12 cellular contexts compared by ENCODE assay signal in genomic region chr2:144996225-144996795, GRCh38.
DNase-seq lines count a peak whose midpoint lies in the region; ATAC-seq and TF ChIP-seq lines count a peak whose summit lies in the region.
"Had no signal": no experiment of that assay in that cellular context is flagged by ENCODE, and none has a peak within 500 bp of the region (broad histone marks: within the 10 kb centered on the region; RNA-seq: fewer than 3 reads in every experiment).

No MANE protein-coding gene starts in this region.

- H3K27me3 ChIP-seq in SJSA1 (replicated peaks): no peaks in the 10 kb centered on the region
- H3K27me3 ChIP-seq in fibroblast of lung (ENCODE audit: control insufficient read depth, insufficient read depth, low read length): no peaks in the 10 kb centered on the region

- H3K79me2 ChIP-seq in fibroblast of lung (ENCODE audit: control insufficient read depth, insufficient read depth, low read length): no peaks in the 10 kb centered on the region

- H3K4me2 ChIP-seq in fibroblast of lung (ENCODE audit: extremely low read depth, insufficient read depth, low read length): no peak overlapping the region

- H3K36me3 Mint-ChIP-seq in stimulated activated naive B cell treated with anti-CD40 and anti-IgM and Interleukin-4, amounts not matched to agents 10 μg/mL and 1 μg/mL and 100 μg/mL, for 72 hours: no peaks in the 10 kb centered on the region

- H3K36me3 ChIP-seq in SJSA1 (no peaks in the 10 kb centered on the region), fibroblast of lung (ENCODE audit: control insufficient read depth, insufficient read depth, low read length) (no peaks in the 10 kb centered on the region)

- H3K9ac ChIP-seq in fibroblast of lung (ENCODE audit: insufficient read depth, low read length): no peak overlapping the region

- no peak overlapping the region for H2AFZ ChIP-seq in fibroblast of lung (ENCODE audit: low read length)

- H3K4me3 ChIP-seq in SJSA1: no peak overlapping the region
- no peak overlapping the region for H3K4me3 ChIP-seq in fibroblast of lung (replicated peaks in 1 of 4; ENCODE audit: control extremely low read depth in 1 of 4, insufficient read depth in 1 of 4, low read depth in 3 of 4, low read length in 4 of 4)

- H3K27me3 Mint-ChIP-seq in stimulated activated naive B cell treated with anti-CD40 and anti-IgM and Interleukin-4, amounts not matched to agents 10 μg/mL and 1 μg/mL and 100 μg/mL, for 72 hours: no peaks in the 10 kb centered on the region
- H3K27me3 Mint-ChIP-seq: B cell had no signal

- H3K9me3 ChIP-seq in SJSA1 (replicated peaks) (no peaks in the 10 kb centered on the region), fibroblast of lung (ENCODE audit: control insufficient read depth, insufficient read depth, low read depth, low read length) (no peaks in the 10 kb centered on the region)

- H3K4me1 ChIP-seq in SJSA1 (replicated peaks) (peaks cover 14% of the 10 kb centered on the region), fibroblast of lung (ENCODE audit: control insufficient read depth, extremely low read depth, insufficient read depth, low read length) (no peaks in the 10 kb centered on the region)

- H3K9me3 Mint-ChIP-seq in stimulated activated naive B cell treated with anti-CD40 and anti-IgM and Interleukin-4, amounts not matched to agents 10 μg/mL and 1 μg/mL and 100 μg/mL, for 72 hours: no peaks in the 10 kb centered on the region
- H3K9me3 Mint-ChIP-seq: effector memory CD8-positive, alpha-beta T cell had no signal

- peak overlapping the region; percentile 74 for H3K27ac ChIP-seq in SJSA1
- no peak overlapping the region for H3K27ac ChIP-seq in fibroblast of lung (ENCODE audit: insufficient read depth, low read length)

- no peak for TF ChIP-seq CTCF in fibroblast of lung (conservative IDR thresholded peaks at IDR 0.05 in 1 of 2, IDR thresholded peaks at IDR 0.05 in 1 of 2; ENCODE audit: low read depth in 1 of 2, low read length in 2 of 2)

- H4K20me1 ChIP-seq in fibroblast of lung (ENCODE audit: control insufficient read depth, extremely low read depth, insufficient read depth, low read length): no peaks in the 10 kb centered on the region

- ATAC-seq in stimulated activated naive B cell treated with anti-CD40 and anti-IgM and Interleukin-4, amounts not matched to agents 10 μg/mL and 1 μg/mL and 100 μg/mL, for 72 hours (replicated peaks): no peak
- ATAC-seq: effector memory CD8-positive, alpha-beta T cell had no signal

- H3K27ac Mint-ChIP-seq in stimulated activated naive B cell treated with anti-CD40 and anti-IgM and Interleukin-4, amounts not matched to agents 10 μg/mL and 1 μg/mL and 100 μg/mL, for 72 hours: no peak overlapping the region
- H3K27ac Mint-ChIP-seq: B cell; effector memory CD8-positive, alpha-beta T cell had no signal

- H3K4me1 Mint-ChIP-seq in stimulated activated naive B cell treated with anti-CD40 and anti-IgM and Interleukin-4, amounts not matched to agents 10 μg/mL and 1 μg/mL and 100 μg/mL, for 72 hours: peaks cover 0 to 6% of the 10 kb centered on the region in 2 donors

- H3K4me3 Mint-ChIP-seq in stimulated activated naive B cell treated with anti-CD40 and anti-IgM and Interleukin-4, amounts not matched to agents 10 μg/mL and 1 μg/mL and 100 μg/mL, for 72 hours: no peak overlapping the region
- H3K4me3 Mint-ChIP-seq: B cell; effector memory CD8-positive, alpha-beta T cell had no signal

- DNase-seq in COLO829 (ENCODE audit: low spot score) (peak; percentile 55), SJSA1 (ENCODE audit: low read depth in 1 of 2, low spot score in 2 of 2) (peak in 1 of 2 experiments; percentile 51), fibroblast of lung (ENCODE audit: low read depth in 2 of 2) (peak; percentile 59), pulmonary artery endothelial cell (ENCODE audit: low read depth, low spot score) (peak; percentile 11), NK-92 (lab: John Stamatoyannopoulos, UW; ENCODE audit: unreplicated experiment) (no peak), occipital lobe (lab: John Stamatoyannopoulos, UW) (no peak), NCI-H1436 (lab: John Stamatoyannopoulos, UW) (no peak)
- DNase-seq in stimulated activated naive B cell treated with anti-CD40 and anti-IgM and Interleukin-4, amounts not matched to agents 10 μg/mL and 1 μg/mL and 100 μg/mL, for 72 hours: no peak
- DNase-seq: activated CD8-positive, alpha-beta memory T cell treated with anti-CD3 and anti-CD28 coated beads, Interleukin-2, amount 50 U/mL, for 4 hours; effector memory CD8-positive, alpha-beta T cell; stimulated activated CD4-positive, alpha-beta T cell treated with anti-CD3 and anti-CD28 coated beads, Interleukin-12 subunit alpha, Interleukin-12 subunit beta, amount 100 ng/mL, for 4 hours had no signal

Comparison
In these comparisons a context has a peak if more than half of its experiments do, and no peak if none do; other contexts are left out.
1. DNase-seq: peak in COLO829 (single experiment), fibroblast of lung (2 of 2) and pulmonary artery endothelial cell (single experiment); none in stimulated activated naive B cell treated with anti-CD40 and anti-IgM and Interleukin-4, amounts not matched to agents 10 μg/mL and 1 μg/mL and 100 μg/mL, for 72 hours (single experiment), NK-92 (single experiment), occipital lobe (single experiment) and NCI-H1436 (single experiment).